17 cellular contexts compared by ENCODE assay signal in the genomic region with DNA sequence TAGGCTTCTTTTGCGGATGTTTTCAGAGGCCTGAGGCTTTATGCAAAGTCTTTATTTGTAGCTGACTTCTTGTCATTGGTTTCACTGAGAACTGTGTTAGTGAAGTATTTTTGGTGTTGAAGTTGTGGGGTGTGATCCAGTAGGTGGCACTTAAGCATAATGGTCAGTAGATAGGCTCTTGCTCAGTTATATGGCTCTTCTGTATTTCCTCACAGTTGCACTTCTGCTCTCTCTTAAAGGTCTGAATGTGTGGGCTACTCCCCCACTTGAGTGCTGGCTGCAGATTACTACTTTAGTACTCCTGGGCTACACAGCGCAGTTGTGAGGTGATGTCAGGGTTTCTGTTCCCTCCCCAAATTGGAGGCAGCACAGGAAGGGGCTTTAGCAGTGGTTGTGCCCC.
A peak's percentile ranks its signal among the peaks of the same experiment; 100 is the strongest.
DNase-seq lines count a peak whose midpoint lies in the region; ATAC-seq and TF ChIP-seq lines count a peak whose summit lies in the region.
"Had no signal": no experiment of that assay in that cellular context is flagged by ENCODE, and none has a peak within 500 bp of the region (broad histone marks: within the 10 kb centered on the region; RNA-seq: fewer than 3 reads in every experiment).

No MANE protein-coding gene starts in this region.

- H3K4me3 ChIP-seq in left ventricle myocardium inferior (no peak overlapping the region), sigmoid colon (no peak overlapping the region)
- H3K4me3 ChIP-seq: breast epithelium, SK-N-MC, skin epidermis had no signal

- no peaks in the 10 kb centered on the region for H3K27me3 ChIP-seq in left ventricle myocardium inferior (ENCODE audit: low read depth)
- H3K27me3 ChIP-seq in sigmoid colon: no peaks in the 10 kb centered on the region
- H3K27me3 ChIP-seq: breast epithelium, neutrophil had no signal

- DNase-seq in OCI-M1 (lab: John Stamatoyannopoulos, UW): peak; percentile 54
- no peak for DNase-seq in left ventricle myocardium inferior
- no peak for DNase-seq in sigmoid colon
- DNase-seq: activated gamma-delta T cell; CD4-positive, CD25-positive, alpha-beta regulatory T cell; effector memory CD8-positive, alpha-beta T cell; NCI-H2081 treated with DMSO at 0.1 percent for 48 hours; stimulated activated naive CD8-positive, alpha-beta T cell treated with anti-CD3 and anti-CD28 coated beads, Interleukin-15, amount 100 ng/mL, for 72 hours had no signal

- no peak for TF ChIP-seq EP300 in sigmoid colon (IDR thresholded peaks at IDR 0.05)

- H3K27ac ChIP-seq in left ventricle myocardium inferior (replicated peaks) (no peak overlapping the region), sigmoid colon (no peak overlapping the region)
- H3K27ac ChIP-seq: breast epithelium, neutrophil, SK-N-MC, skin epidermis had no signal

- no peaks in the 10 kb centered on the region for H3K36me3 ChIP-seq in left ventricle myocardium inferior
- H3K36me3 ChIP-seq in sigmoid colon: no peaks in the 10 kb centered on the region
- H3K36me3 ChIP-seq: breast epithelium, neutrophil had no signal

- H3K4me1 ChIP-seq in left ventricle myocardium inferior: no peaks in the 10 kb centered on the region
- no peaks in the 10 kb centered on the region for H3K4me1 ChIP-seq in sigmoid colon
- H3K4me1 ChIP-seq: breast epithelium had no signal

- peaks cover 40% of the 10 kb centered on the region for H3K9me3 ChIP-seq in left ventricle myocardium inferior (replicated peaks)
- peaks cover 0 to 5% (median 0%) of the 10 kb centered on the region in 4 donors for H3K9me3 ChIP-seq in sigmoid colon
- H3K9me3 ChIP-seq: neutrophil had no signal

- TF ChIP-seq CTCF in left ventricle myocardium inferior (IDR thresholded peaks at IDR 0.05; ENCODE audit: borderline replicate concordance): peak; percentile 45
- TF ChIP-seq CTCF in sigmoid colon (IDR thresholded peaks at IDR 0.05): no peak

- no peak for TF ChIP-seq POLR2A in sigmoid colon (IDR thresholded peaks at IDR 0.05)

- intact Hi-C loops in left ventricle myocardium inferior (cut with micrococcal nuclease): no loop called here
- intact Hi-C loops in sigmoid colon (cut with DNase I): no loop called here

- WGBS in sigmoid colon, 2 donors: 90 to 98% methylated on average over 2 of the region's 2 CpGs

- ATAC-seq in GM18867 (IDR thresholded peaks at IDR 0.05; ENCODE audit: unreplicated experiment): peak; percentile 41
- peak; percentile 61 for ATAC-seq in HG02870 (IDR thresholded peaks at IDR 0.05; ENCODE audit: unreplicated experiment)
- ATAC-seq in GM18502 (IDR thresholded peaks at IDR 0.05; ENCODE audit: poor library complexity, unreplicated experiment): no peak
- ATAC-seq in HG02970 (IDR thresholded peaks at IDR 0.05; ENCODE audit: low FRiP score, unreplicated experiment): no peak
- no peak for ATAC-seq in HG03045 (IDR thresholded peaks at IDR 0.05; ENCODE audit: unreplicated experiment)
- ATAC-seq: effector memory CD8-positive, alpha-beta T cell; stimulated activated naive CD8-positive, alpha-beta T cell treated with anti-CD3 and anti-CD28 coated beads, Interleukin-15, amount 100 ng/mL, for 72 hours had no signal

Comparison
In these comparisons a context has a peak if more than half of its experiments do, and no peak if none do; other contexts are left out.
1. ATAC-seq: peak in GM18867 (single experiment) and HG02870 (single experiment); none in GM18502 (single experiment), HG02970 (single experiment) and HG03045 (single experiment).